Comparison of ENCODE assay signal across 8 cellular contexts in genomic region chr10:80078448-80079311, GRCh38. TPM values are rescaled to one million over a fixed set of nuclear protein-coding genes. Genes with fewer than 3 reads are reported as not detected.
DNase-seq lines count a peak whose midpoint lies in the region; ATAC-seq, FAIRE-seq and TF ChIP-seq lines count a peak whose summit lies in the region.

Gene TMEM254 (plus strand): TSS chr10:80078665. CDS start chr10:80078700, 35 bp downstream.

- no peaks in the 10 kb centered on the region for H3K9me3 Mint-ChIP-seq in dendritic cell treated with granulocyte-macrophage colony-stimulating factor and Interleukin-4, amounts not matched to agents 40 ng/mL and 50 ng/mL, for 4 days

- H3K27me3 Mint-ChIP-seq in dendritic cell treated with granulocyte-macrophage colony-stimulating factor and Interleukin-4, amounts not matched to agents 40 ng/mL and 50 ng/mL, for 4 days, result no peaks in the 10 kb centered on the region

- H3K27me3 ChIP-seq in BLaER1, result no peaks in the 10 kb centered on the region
- H3K27me3 ChIP-seq in HepG2 (ENCODE audit: control insufficient read depth in 1 of 2, insufficient read depth in 2 of 2, low read length in 2 of 2), result no peaks in the 10 kb centered on the region; a peak in 1 of 5 replicates

- in situ Hi-C loops in HepG2 (cut with HindIII; ENCODE audit: extremely low pct_ligation_motif_present, low pct_unique_long_range_greater_than_20kb), result no loop called here

- POLR2A ChIA-PET in HepG2 (lab: Yijun Ruan, JAX), result interaction anchor here (0.7 to 1.3 kb wide), 6 partner anchors 11 to 35 kb away, joined by 3 to 11 read pairs (median 3); no protein-coding TSS in a partner anchor

- H3K27ac ChIP-seq in BLaER1, result peak within 1 kb of the TSS; percentile 71
- H3K27ac ChIP-seq in HepG2 (ENCODE audit: extremely low read length, insufficient read depth, low read length), result peak within 1 kb of the TSS; percentile 94

- peaks cover 5% of the 10 kb centered on the region for H3K79me2 ChIP-seq in HepG2 (ENCODE audit: insufficient read depth, low read length)

- CTCF ChIA-PET in HepG2 (lab: Yijun Ruan, JAX; ENCODE audit: low intra/inter-chr PET ratio, low total read pairs), result no interaction called here

- peak; percentile 42 to 67; a peak in 3 of 4 replicates for TF ChIP-seq POLR2A in HepG2 (IDR thresholded peaks at IDR 0.05; ENCODE audit: insufficient read depth in 1 of 2, low read depth in 2 of 2, low read length in 2 of 2)

- 0% methylated on average over 16 of the region's 64 CpGs for WGBS in HepG2 (ENCODE audit: low lambda C conversion rate)

- H4K20me1 ChIP-seq in BLaER1, result no peaks in the 10 kb centered on the region
- no peaks in the 10 kb centered on the region for H4K20me1 ChIP-seq in HepG2 (ENCODE audit: insufficient read depth, low read length)

- no peak for TF ChIP-seq EP300 in HepG2 (IDR thresholded peaks at IDR 0.05; ENCODE audit: low read depth in 2 of 2, low read length in 2 of 2)
- TF ChIP-seq EP300 in HepG2 (CRISPR knock-in tag; IDR thresholded peaks at IDR 0.05; ENCODE audit: borderline replicate concordance), result no peak

- H3K4me3 ChIP-seq in BLaER1 (peak within 1 kb of the TSS; percentile 74), HepG2 (replicated peaks in 1 of 3; ENCODE audit: insufficient read depth in 1 of 3, low read depth in 2 of 3, low read length in 3 of 3) (peak within 1 kb of the TSS; percentile 80 to 100 (median 88))

- ATAC-seq in HG03457 (IDR thresholded peaks at IDR 0.05; ENCODE audit: unreplicated experiment) (peak; percentile 87), HepG2 (peak; percentile 91)

- H3K36me3 ChIP-seq in BLaER1 (peaks cover 1% of the 10 kb centered on the region; the same call in 1 of the 2 replicates), HepG2 (replicated peaks in 1 of 2; ENCODE audit: control insufficient read depth in 1 of 2, insufficient read depth in 2 of 2, low read length in 2 of 2) (no peaks in the 10 kb centered on the region)

- TSS peak; percentile 71 for BruUV-seq in HepG2 (replicated peaks; lab: Mats Ljungman, UMichigan)

- H3K4me3 Mint-ChIP-seq in dendritic cell treated with granulocyte-macrophage colony-stimulating factor and Interleukin-4, amounts not matched to agents 40 ng/mL and 50 ng/mL, for 4 days, result peak within 1 kb of the TSS; percentile 92

- FAIRE-seq in HepG2 (lab: Jason Lieb, UNC), result peak; percentile 70

- H3K9me3 ChIP-seq in BLaER1, result no peaks in the 10 kb centered on the region
- no peaks in the 10 kb centered on the region for H3K9me3 ChIP-seq in HepG2 (ENCODE audit: low read length)

- no peak; the same call in 1 of the 2 replicates for TF ChIP-seq CTCF in HepG2 (CRISPR knock-in tag; IDR thresholded peaks at IDR 0.05)

- peak within 1 kb of the TSS; percentile 78 for H3K9ac ChIP-seq in BLaER1
- peak within 1 kb of the TSS; percentile 87 for H3K9ac ChIP-seq in HepG2 (ENCODE audit: insufficient read depth, low read depth, low read length)

- TF ChIP-seq RAD21 in HepG2 (CRISPR knock-in tag; IDR thresholded peaks at IDR 0.05), result peak; percentile 42; the same call in 1 of the 2 replicates

- peak within 1 kb of the TSS; percentile 95 for H3K27ac Mint-ChIP-seq in dendritic cell treated with granulocyte-macrophage colony-stimulating factor and Interleukin-4, amounts not matched to agents 40 ng/mL and 50 ng/mL, for 4 days

- H3K4me1 ChIP-seq in BLaER1, result peaks cover 16% of the 10 kb centered on the region
- peaks cover 40% of the 10 kb centered on the region for H3K4me1 ChIP-seq in HepG2 (ENCODE audit: insufficient read depth, low read length)

- peak within 1 kb of the TSS; percentile 89 for H2AFZ ChIP-seq in HepG2 (ENCODE audit: low read length)

- intact Hi-C loops in dendritic cell treated with granulocyte-macrophage colony-stimulating factor and Interleukin-4, amounts not matched to agents 40 ng/mL and 50 ng/mL, for 4 days (cut with micrococcal nuclease), result no loop called here
- intact Hi-C loops in HepG2 (cut with micrococcal nuclease; ENCODE audit: unreplicated experiment), result loop anchor here (2.0 kb wide), 1 partner anchor 32 kb away; no protein-coding TSS in a partner anchor

- H3K4me2 ChIP-seq in BLaER1 (peak within 1 kb of the TSS; percentile 89), HepG2 (ENCODE audit: low read depth, low read length) (peak within 1 kb of the TSS; percentile 95)

- peak; percentile 88 for DNase-seq in GM19240 (ENCODE audit: insufficient read length, low spot score)
- DNase-seq in NCI-H69 (lab: John Stamatoyannopoulos, UW), result peak; percentile 88
- DNase-seq in activated CD4-positive, alpha-beta T cell treated with anti-CD3 and anti-CD28 coated beads, Interleukin-2, amount 50 U/mL, for 24 hours (ENCODE audit: low read depth in 1 of 2, low spot score in 1 of 2), result peak; percentile 75 to 85
- DNase-seq in HepG2 (ENCODE audit: low spot score), result peak; percentile 82
- peak; percentile 80 to 83 for DNase-seq in stimulated activated CD4-positive, alpha-beta T cell treated with anti-CD3 and anti-CD28 coated beads, Interleukin-2, amount 100 ng/mL, for 48 hours

- peaks cover 23% of the 10 kb centered on the region for H3K4me1 Mint-ChIP-seq in dendritic cell treated with granulocyte-macrophage colony-stimulating factor and Interleukin-4, amounts not matched to agents 40 ng/mL and 50 ng/mL, for 4 days (ENCODE audit: low read depth)

- H3K36me3 Mint-ChIP-seq in dendritic cell treated with granulocyte-macrophage colony-stimulating factor and Interleukin-4, amounts not matched to agents 40 ng/mL and 50 ng/mL, for 4 days (ENCODE audit: low read depth), result peaks cover 16% of the 10 kb centered on the region

TF ChIP-seq in HepG2, 621 proteins besides CTCF, POLR2A, EP300 and RAD21 (continues in another document):
- TF ChIP-seq ZSCAN29 (CRISPR knock-in tag; conservative IDR thresholded peaks at IDR 0.05), result no peak; the same call in 1 of the 2 replicates
- TF ChIP-seq CAMTA2 (CRISPR knock-in tag; IDR thresholded peaks at IDR 0.05; ENCODE audit: borderline replicate concordance), result no peak
- TF ChIP-seq THAP11 (CRISPR knock-in tag; IDR thresholded peaks at IDR 0.05), result peak; percentile 88
- 0 out of 2 replicates have a peak, but pooled peaks have one; percentile 9 for TF ChIP-seq ZBTB44 (CRISPR knock-in tag; IDR thresholded peaks at IDR 0.05)
- peak; percentile 62; the same call in 1 of the 2 replicates for TF ChIP-seq KDM5B (CRISPR knock-in tag; IDR thresholded peaks at IDR 0.05; ENCODE audit: borderline replicate concordance)
- 0 out of 2 replicates have a peak, but pooled peaks have one; percentile 11 for TF ChIP-seq SIX4 (CRISPR knock-in tag; IDR thresholded peaks at IDR 0.05)
- no peak for TF ChIP-seq RORA (CRISPR knock-in tag; IDR thresholded peaks at IDR 0.05)
- TF ChIP-seq NCOA1 (CRISPR knock-in tag; IDR thresholded peaks at IDR 0.05), result no peak
- TF ChIP-seq BORCS8-MEF2B (CRISPR knock-in tag; IDR thresholded peaks at IDR 0.05), result peak; percentile 78
- TF ChIP-seq ZNF710 (CRISPR knock-in tag; IDR thresholded peaks at IDR 0.05; ENCODE audit: borderline replicate concordance), result no peak

RNA-seq across cellular contexts. Expression of gene TMEM254, which starts in this region (rescaled TPM):
- total RNA-seq in HepG2 (2016; rRNA removed; fragmentation: Illumina TruSeq; extraction: Trizol), result 8.4 and 11.2 TPM in 2 replicates
- total RNA-seq in HepG2 (2016; cell fraction: cytosol; rRNA removed; fragmentation: Illumina TruSeq; extraction: Trizol; ENCODE audit: low read depth), result 1.9 and 3.5 TPM in 2 replicates
- total RNA-seq in HepG2 (2016; cell fraction: insoluble cytoplasmic fraction; rRNA removed; fragmentation: Illumina TruSeq; extraction: Trizol), result 9.0 and 11.1 TPM in 2 replicates
- 5.3 and 8.2 TPM in 2 replicates for total RNA-seq in HepG2 (2016; cell fraction: membrane; rRNA removed; fragmentation: Illumina TruSeq; extraction: Trizol)
- 11.5 and 12.9 TPM in 2 replicates for total RNA-seq in HepG2 (2016; cell fraction: nucleus; rRNA removed; fragmentation: Illumina TruSeq; extraction: Trizol)
- 30.7 and 39.0 TPM in 2 replicates for polyA plus RNA-seq in HepG2 (2011; rRNA removed)
- 29.5 and 30.9 TPM in 2 replicates for polyA plus RNA-seq in HepG2 (2011; cell fraction: cytosol; rRNA removed)
- 13.9 and 15.1 TPM in 2 replicates for polyA plus RNA-seq in HepG2 (2011; cell fraction: nucleus; rRNA removed)
- 11.6 and 17.3 TPM in 2 replicates for polyA plus RNA-seq in HepG2 (2012)
- 3.6 and 5.2 TPM in 2 replicates for polyA plus RNA-seq in HepG2 (2016; cell fraction: cytosol; fragmentation: Illumina TruSeq; extraction: Trizol; ENCODE audit: low read depth)
- polyA plus RNA-seq in HepG2 (2016; cell fraction: insoluble cytoplasmic fraction; fragmentation: Illumina TruSeq; extraction: Trizol; ENCODE audit: low read depth), result 15.9 and 17.4 TPM in 2 replicates
- 8.0 and 8.5 TPM in 2 replicates for polyA plus RNA-seq in HepG2 (2016; cell fraction: membrane; fragmentation: Illumina TruSeq; extraction: Trizol; ENCODE audit: low read depth)
- polyA plus RNA-seq in HepG2 (2016; cell fraction: nucleus; fragmentation: Illumina TruSeq; extraction: Trizol; ENCODE audit: insufficient read depth, low read depth), result 28.7 and 29.3 TPM in 2 replicates
- polyA minus RNA-seq in HepG2 (2011; rRNA and poly(A)+ RNA removed; ENCODE audit: low replicate concordance), result 19.7 and 51.1 TPM in 2 replicates
- 10.8 and 10.9 TPM in 2 replicates for polyA minus RNA-seq in HepG2 (2011; cell fraction: cytosol; rRNA and poly(A)+ RNA removed)
- polyA minus RNA-seq in HepG2 (2011; cell fraction: nucleus; rRNA and poly(A)+ RNA removed), result 9.6 and 13.9 TPM in 2 replicates

Comparison
In these comparisons a context has a peak if more than half of its experiments do, and no peak if none do; other contexts are left out.
1. Peak in every context shown above with its lines: DNase-seq, ATAC-seq, H3K4me3 ChIP-seq and H3K27ac ChIP-seq.